1 cellular context compared by ENCODE assay signal in the genomic region with DNA sequence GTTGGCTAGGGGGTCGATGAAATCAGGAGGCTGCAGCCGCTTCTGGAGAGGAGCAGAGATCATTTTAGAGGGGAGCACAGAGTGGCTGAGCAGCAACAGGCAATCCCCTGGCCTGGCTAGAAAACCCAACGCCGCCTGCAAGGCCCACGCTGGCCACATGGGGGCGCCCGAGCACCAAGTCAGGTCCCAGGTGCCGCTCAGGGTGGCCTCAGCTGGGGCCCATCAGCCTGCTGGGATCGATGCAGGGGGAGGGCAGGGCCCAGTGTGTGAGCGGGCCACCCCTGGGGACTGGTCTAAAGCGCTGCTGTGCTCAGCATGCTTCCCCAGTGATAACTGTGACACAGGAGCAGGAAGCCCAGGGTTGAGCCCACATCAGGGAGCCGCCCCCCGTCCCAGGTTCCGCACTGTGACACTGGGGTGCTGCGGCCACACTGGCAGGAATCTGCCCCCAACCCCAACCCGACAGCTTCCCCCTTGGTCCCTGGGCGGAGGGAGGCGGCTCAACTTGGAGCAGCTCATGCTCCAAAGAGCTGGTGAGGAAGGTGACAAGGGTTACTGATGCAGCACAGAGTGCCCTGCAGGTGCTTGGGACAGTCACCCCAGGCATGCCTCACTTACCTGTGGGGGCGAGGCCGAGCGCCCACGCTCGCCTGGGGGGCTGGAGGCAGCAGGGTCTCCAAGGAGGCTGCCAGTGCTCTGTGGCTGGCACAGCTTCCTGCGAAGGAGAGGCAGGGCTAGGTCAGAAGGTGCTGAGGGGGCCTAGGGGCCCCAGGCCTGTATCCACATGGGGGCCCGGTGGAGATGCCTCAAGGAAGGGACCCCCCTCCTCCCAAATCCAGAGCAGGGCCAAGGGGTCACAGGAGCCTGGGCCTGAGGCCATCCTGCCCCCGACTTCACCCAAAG.
A peak's percentile ranks its signal among the peaks of the same experiment; 100 is the strongest.
TF ChIP-seq lines count a peak whose summit lies in the region.

No MANE protein-coding gene starts in this region.

TF ChIP-seq in H1, 55 proteins besides CTCF, POLR2A, EP300 and RAD21:
- TF ChIP-seq, protein P1, sequence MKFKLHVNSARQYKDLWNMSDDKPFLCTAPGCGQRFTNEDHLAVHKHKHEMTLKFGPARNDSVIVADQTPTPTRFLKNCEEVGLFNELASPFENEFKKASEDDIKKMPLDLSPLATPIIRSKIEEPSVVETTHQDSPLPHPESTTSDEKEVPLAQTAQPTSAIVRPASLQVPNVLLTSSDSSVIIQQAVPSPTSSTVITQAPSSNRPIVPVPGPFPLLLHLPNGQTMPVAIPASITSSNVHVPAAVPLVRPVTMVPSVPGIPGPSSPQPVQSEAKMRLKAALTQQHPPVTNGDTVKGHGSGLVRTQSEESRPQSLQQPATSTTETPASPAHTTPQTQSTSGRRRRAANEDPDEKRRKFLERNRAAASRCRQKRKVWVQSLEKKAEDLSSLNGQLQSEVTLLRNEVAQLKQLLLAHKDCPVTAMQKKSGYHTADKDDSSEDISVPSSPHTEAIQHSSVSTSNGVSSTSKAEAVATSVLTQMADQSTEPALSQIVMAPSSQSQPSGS (IDR thresholded peaks at IDR 0.05; ENCODE audit: low read length): no peak
- TF ChIP-seq BRCA1 (IDR thresholded peaks at IDR 0.05; ENCODE audit: low read depth, low read length) (no peak), BCL11A (IDR thresholded peaks at IDR 0.05; ENCODE audit: low read depth in 2 of 2, low read length in 2 of 2) (no peak), POU5F1 (IDR thresholded peaks at IDR 0.05; ENCODE audit: low read depth, low read length) (no peak), CBX5 (IDR thresholded peaks at IDR 0.05; ENCODE audit: low read depth, low read length) (no peak), BACH1 (IDR thresholded peaks at IDR 0.05; ENCODE audit: low read length) (no peak), RNF2 (IDR thresholded peaks at IDR 0.05; ENCODE audit: borderline replicate concordance, low read depth, low read length, missing control alignments, poor library complexity, severe bottlenecking) (no peak), NANOG (IDR thresholded peaks at IDR 0.05; ENCODE audit: insufficient read depth, low read depth, low read length, poor library complexity, severe bottlenecking) (peak; percentile 65), YY1 (IDR thresholded peaks at IDR 0.05; ENCODE audit: low read depth, low read length) (peak; percentile 34; the same call in 1 of the 2 replicates), TAF7 (optimal IDR thresholded peaks at IDR 0.05; ENCODE audit: borderline replicate concordance, low read depth, low read length) (no peak)
